Comparison of ENCODE assay signal across 10 cellular contexts in genomic region chr6:36829919-36830544, GRCh38.
DNase-seq lines count a peak whose midpoint lies in the region; ATAC-seq and FAIRE-seq lines count a peak whose summit lies in the region.
"Had no signal": no experiment of that assay in that cellular context is flagged by ENCODE, and none has a peak within 500 bp of the region (broad histone marks: within the 10 kb centered on the region; RNA-seq: fewer than 3 reads in every experiment).

No MANE protein-coding gene starts in this region.

- DNase-seq in DMS 273 (lab: John Stamatoyannopoulos, UW; ENCODE audit: unreplicated experiment) (peak; percentile 93), NCI-H69 (lab: John Stamatoyannopoulos, UW) (peak; percentile 79), globus pallidus (ENCODE audit: low spot score) (peak; percentile 60), pons (ENCODE audit: low spot score) (peak; percentile 63), HTR-8/SVneo (ENCODE audit: insufficient read length, low spot score) (no peak)
- DNase-seq in central memory CD4-positive, alpha-beta T cell, result no peak
- DNase-seq: activated T-cell treated with anti-CD3 and anti-CD28 coated beads, Interleukin-2, amount 50 U/mL, for 4 hours; effector CD8-positive, alpha-beta T cell had no signal

- ATAC-seq in HG03457 (IDR thresholded peaks at IDR 0.05; ENCODE audit: unreplicated experiment) (no peak), HG03439 (IDR thresholded peaks at IDR 0.05; ENCODE audit: unreplicated experiment) (no peak)
- ATAC-seq: activated T-cell treated with anti-CD3 and anti-CD28 coated beads, Interleukin-2, amount 50 U/mL, for 4 hours had no signal

- FAIRE-seq in HTR-8/SVneo (lab: Jason Lieb, UNC), result no peak

Comparison
In these comparisons a context has a peak if more than half of its experiments do, and no peak if none do; other contexts are left out.
1. DNase-seq: peak in DMS 273 (single experiment), NCI-H69 (single experiment), globus pallidus (single experiment) and pons (single experiment); none in central memory CD4-positive, alpha-beta T cell (single experiment) and HTR-8/SVneo (single experiment).